Comparison of ENCODE assay signal across 16 cellular contexts in the genomic region with DNA sequence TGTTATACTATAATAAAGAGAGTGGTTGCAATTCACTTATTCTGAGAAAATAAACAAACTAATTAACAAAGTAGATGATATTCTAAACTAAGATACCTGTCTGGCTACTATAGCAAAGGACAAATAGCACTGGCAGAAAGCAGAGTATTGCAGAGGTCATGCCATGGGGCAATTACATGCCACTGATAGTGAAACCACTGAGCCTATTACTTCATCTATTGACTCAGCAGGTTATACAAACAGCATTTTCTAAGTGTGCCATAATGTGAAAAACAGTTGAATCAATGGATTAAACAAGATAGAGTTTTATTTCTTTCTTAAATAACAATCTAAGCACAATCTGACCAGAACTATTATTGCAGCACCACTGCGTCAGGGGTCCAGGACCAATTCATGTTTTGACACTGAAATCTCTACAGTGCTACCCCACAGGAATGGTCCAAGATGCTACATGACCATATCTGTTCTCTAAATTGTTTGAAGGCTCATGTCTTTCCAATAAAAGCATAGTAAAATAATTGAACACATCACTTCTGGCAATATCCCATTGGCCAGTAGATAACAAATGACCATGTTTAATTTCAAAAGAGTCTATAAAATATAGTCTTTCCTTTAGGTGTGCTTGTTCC.
A peak's percentile ranks its signal among the peaks of the same experiment; 100 is the strongest.
DNase-seq lines count a peak whose midpoint lies in the region; ATAC-seq, FAIRE-seq and TF ChIP-seq lines count a peak whose summit lies in the region.
"Had no signal": no experiment of that assay in that cellular context is flagged by ENCODE, and none has a peak within 500 bp of the region (broad histone marks: within the 10 kb centered on the region; RNA-seq: fewer than 3 reads in every experiment).

No MANE protein-coding gene starts in this region.

- WGBS in liver = 44% methylated on average over 1 of the region's 1 CpG
- 53% methylated on average over 1 of the region's 1 CpG for WGBS in HepG2 (ENCODE audit: low lambda C conversion rate)
- 94% methylated on average over 1 of the region's 1 CpG for WGBS in hepatocyte (ENCODE audit: low lambda C conversion rate, missing lambda C conversion rate)

- TF ChIP-seq EP300 in HepG2 (IDR thresholded peaks at IDR 0.05; ENCODE audit: low read depth in 2 of 2, low read length in 2 of 2) (no peak), HepG2 (CRISPR knock-in tag; IDR thresholded peaks at IDR 0.05; ENCODE audit: borderline replicate concordance) (no peak)

- no peak for TF ChIP-seq POLR2A in HepG2 (IDR thresholded peaks at IDR 0.05; ENCODE audit: insufficient read depth in 1 of 2, low read depth in 2 of 2, low read length in 2 of 2)

- no peaks in the 10 kb centered on the region for H3K9me2 ChIP-seq in PC-3 (replicated peaks; ENCODE audit: low read length)
- H3K9me2 ChIP-seq in hepatocyte (replicated peaks; ENCODE audit: insufficient read depth) = no peaks in the 10 kb centered on the region

- H2AFZ ChIP-seq in HepG2 (ENCODE audit: low read length) (no peak overlapping the region), PC-3 (ENCODE audit: low read length) (no peak overlapping the region), hepatocyte (no peak overlapping the region)
- H2AFZ ChIP-seq: GM23338 had no signal

- POLR2A ChIA-PET in HepG2 (lab: Yijun Ruan, JAX) = no interaction called here
- POLR2A ChIA-PET in PC-3 (lab: Charles Lee; ENCODE audit: unreplicated experiment) = no interaction called here

- H3K27ac ChIP-seq in liver (ENCODE audit: low read depth in 1 of 2, low read length in 2 of 2) (peak overlapping the region in 1 of 2 donors; percentile 57), HepG2 (ENCODE audit: extremely low read length, insufficient read depth, low read length) (no peak overlapping the region), PC-3 (ENCODE audit: low read length) (no peak overlapping the region), hepatocyte (no peak overlapping the region), left ventricle myocardium inferior (replicated peaks) (no peak overlapping the region)
- H3K27ac ChIP-seq: KMS-11 had no signal

- H3K4me1 ChIP-seq in liver (ENCODE audit: control insufficient read depth in 4 of 4, insufficient read depth in 4 of 4, low read length in 3 of 4) (peaks cover 0 to 10% (median 6%) of the 10 kb centered on the region in 4 donors), HepG2 (ENCODE audit: insufficient read depth, low read length) (no peaks in the 10 kb centered on the region), PC-3 (ENCODE audit: insufficient read depth, low read length) (peaks cover 5% of the 10 kb centered on the region; the same call in 1 of the 2 replicates), hepatocyte (ENCODE audit: insufficient read depth) (no peaks in the 10 kb centered on the region), left ventricle myocardium inferior (no peaks in the 10 kb centered on the region)

- H4K20me1 ChIP-seq in HepG2 (ENCODE audit: insufficient read depth, low read length) (no peaks in the 10 kb centered on the region), PC-3 (ENCODE audit: low read length) (no peaks in the 10 kb centered on the region), hepatocyte (ENCODE audit: insufficient read depth, poor library complexity, severe bottlenecking) (no peaks in the 10 kb centered on the region)

- H3K36me3 ChIP-seq in liver (ENCODE audit: control insufficient read depth in 4 of 4, insufficient read depth in 3 of 4, low read depth in 1 of 4, low read length in 3 of 4) (no peaks in the 10 kb centered on the region), HepG2 (replicated peaks in 1 of 2; ENCODE audit: control insufficient read depth in 1 of 2, insufficient read depth in 2 of 2, low read length in 2 of 2) (no peaks in the 10 kb centered on the region), PC-3 (ENCODE audit: low read depth, low read length) (no peaks in the 10 kb centered on the region), hepatocyte (replicated peaks; ENCODE audit: insufficient read depth, low read depth) (no peaks in the 10 kb centered on the region), left ventricle myocardium inferior (no peaks in the 10 kb centered on the region)

- TF ChIP-seq CTCF in liver (IDR thresholded peaks at IDR 0.05; ENCODE audit: low read depth, low read length, missing input control) = no peak
- TF ChIP-seq CTCF in HepG2 (CRISPR knock-in tag; IDR thresholded peaks at IDR 0.05) = no peak
- no peak for TF ChIP-seq CTCF in PC-3 (conservative IDR thresholded peaks at IDR 0.05; ENCODE audit: low read depth, low read length)
- TF ChIP-seq CTCF in hepatocyte (IDR thresholded peaks at IDR 0.05; ENCODE audit: poor library complexity) = no peak
- no peak for TF ChIP-seq CTCF in left ventricle myocardium inferior (IDR thresholded peaks at IDR 0.05; ENCODE audit: borderline replicate concordance)

- no TSS peak for BruUV-seq in HepG2 (replicated peaks; lab: Mats Ljungman, UMichigan)
- no TSS peak for BruUV-seq in PC-3 (replicated peaks; lab: Mats Ljungman, UMichigan)

- peak; percentile 47 to 54 for TF ChIP-seq RAD21 in liver (IDR thresholded peaks at IDR 0.05)
- no peak for TF ChIP-seq RAD21 in HepG2 (CRISPR knock-in tag; IDR thresholded peaks at IDR 0.05)

- H3K9ac ChIP-seq in liver (ENCODE audit: low read depth in 1 of 2, low read length in 2 of 2) (no peak overlapping the region), HepG2 (ENCODE audit: insufficient read depth, low read depth, low read length) (no peak overlapping the region), PC-3 (ENCODE audit: low read length) (no peak overlapping the region)
- H3K9ac ChIP-seq: KMS-11 had no signal

- no peaks in the 10 kb centered on the region for H3K79me2 ChIP-seq in HepG2 (ENCODE audit: insufficient read depth, low read length)
- H3K79me2 ChIP-seq in PC-3 (ENCODE audit: low read length) = no peaks in the 10 kb centered on the region
- no peaks in the 10 kb centered on the region for H3K79me2 ChIP-seq in hepatocyte

- H3K4me2 ChIP-seq in HepG2 (ENCODE audit: low read depth, low read length) (no peak overlapping the region), PC-3 (ENCODE audit: low read length) (no peak overlapping the region), hepatocyte (no peak overlapping the region)
- H3K4me2 ChIP-seq: GM23338, KMS-11 had no signal

- no peaks in the 10 kb centered on the region for H3F3A ChIP-seq in PC-3 (ENCODE audit: low read length, unreplicated experiment)

- ATAC-seq in HepG2 = no peak
- ATAC-seq in PC-3 = no peak
- ATAC-seq in HG03095 (IDR thresholded peaks at IDR 0.05; ENCODE audit: unreplicated experiment) = no peak
- ATAC-seq: GM23338 had no signal

- H3K9me3 ChIP-seq in liver (ENCODE audit: control insufficient read depth in 4 of 4, low read length in 3 of 4) (no peaks in the 10 kb centered on the region), HepG2 (ENCODE audit: low read length) (peaks cover 6% of the 10 kb centered on the region; the same call in 1 of the 2 replicates), PC-3 (ENCODE audit: low read length) (no peaks in the 10 kb centered on the region), hepatocyte (ENCODE audit: low read depth) (no peaks in the 10 kb centered on the region), left ventricle myocardium inferior (replicated peaks) (peaks cover 1% of the 10 kb centered on the region)

- no peaks in the 10 kb centered on the region for H3K27me3 ChIP-seq in liver (ENCODE audit: control insufficient read depth in 4 of 4, insufficient read depth in 4 of 4, low read length in 3 of 4)
- H3K27me3 ChIP-seq in HepG2 (ENCODE audit: control insufficient read depth in 1 of 2, insufficient read depth in 2 of 2, low read length in 2 of 2) = no peaks in the 10 kb centered on the region
- H3K27me3 ChIP-seq in PC-3 (ENCODE audit: low read length) = no peaks in the 10 kb centered on the region
- no peaks in the 10 kb centered on the region for H3K27me3 ChIP-seq in hepatocyte
- no peaks in the 10 kb centered on the region for H3K27me3 ChIP-seq in left ventricle myocardium inferior (ENCODE audit: low read depth)

- intact Hi-C loops in HepG2 (cut with micrococcal nuclease; ENCODE audit: unreplicated experiment) (no loop called here), PC-3 (cut with micrococcal nuclease) (no loop called here), left ventricle myocardium inferior (cut with micrococcal nuclease) (no loop called here)

- H3K4me3 ChIP-seq in liver (ENCODE audit: low read depth in 1 of 3, low read length in 3 of 3) (no peak overlapping the region), HepG2 (replicated peaks in 1 of 3; ENCODE audit: insufficient read depth in 1 of 3, low read depth in 2 of 3, low read length in 3 of 3) (no peak overlapping the region), PC-3 (ENCODE audit: low read length) (no peak overlapping the region), hepatocyte (no peak overlapping the region), left ventricle myocardium inferior (no peak overlapping the region)
- H3K4me3 ChIP-seq: GM23338 had no signal

- CTCF ChIA-PET in HepG2 (lab: Yijun Ruan, JAX; ENCODE audit: low intra/inter-chr PET ratio, low total read pairs) (no interaction called here), PC-3 (lab: Charles Lee) (no interaction called here)

- FAIRE-seq in HepG2 (lab: Jason Lieb, UNC) = no peak

- in situ Hi-C loops in HepG2 (cut with HindIII; ENCODE audit: extremely low pct_ligation_motif_present, low pct_unique_long_range_greater_than_20kb) = no loop called here

- DNase-seq in HepG2 (ENCODE audit: low spot score) (no peak), PC-3 (peak; percentile 29), hepatocyte (ENCODE audit: low spot score) (peak; percentile 5), left ventricle myocardium inferior (no peak), 8988T (no peak), NCI-H526 (lab: John Stamatoyannopoulos, UW) (no peak)
- DNase-seq: C1 segment of cervical spinal cord, EL, NCI-H1048, NCI-H1436 treated with DMSO at 0.1 percent for 48 hours, NCI-H2081 treated with DMSO at 0.1 percent for 48 hours, NCI-H526 treated with DMSO at 0.1 percent for 48 hours had no signal

TF ChIP-seq in liver, 16 proteins besides CTCF, POLR2A, EP300 and RAD21 (continues in another document):
- peak; percentile 61 for TF ChIP-seq YY1 (IDR thresholded peaks at IDR 0.05)
- no peak for TF ChIP-seq EGR1 (IDR thresholded peaks at IDR 0.05; ENCODE audit: low read depth in 2 of 2)
- peak; percentile 62 to 68 for TF ChIP-seq HNF4A (conservative IDR thresholded peaks at IDR 0.05)
- peak; percentile 65 for TF ChIP-seq SP1 (IDR thresholded peaks at IDR 0.05)
- TF ChIP-seq TAF1 (conservative IDR thresholded peaks at IDR 0.05) = no peak
- peak; percentile 72 to 77 for TF ChIP-seq RXRA (IDR thresholded peaks at IDR 0.05)
- TF ChIP-seq JUND (IDR thresholded peaks at IDR 0.05) = peak; percentile 68 to 82

TF ChIP-seq in HepG2, 621 proteins besides CTCF, POLR2A, EP300 and RAD21 (continues in another document):
- no peak for TF ChIP-seq ZNF772 (CRISPR knock-in tag; IDR thresholded peaks at IDR 0.05)
- no peak for TF ChIP-seq TCF7 (IDR thresholded peaks at IDR 0.05; ENCODE audit: low read depth)

Comparison
In these comparisons a context has a peak if more than half of its experiments do, and no peak if none do; other contexts are left out.
1. DNase-seq: peak in PC-3 (single experiment) and hepatocyte (single experiment); none in HepG2 (single experiment), left ventricle myocardium inferior (single experiment), 8988T (single experiment) and NCI-H526 (0 of 2).